ENCODE assay signal across 1 cellular context in genomic region chr9:73655831-73656230, GRCh38.
TF ChIP-seq lines count a peak whose summit lies in the region.

No MANE protein-coding gene starts in this region.

TF ChIP-seq in HepG2, 621 proteins besides CTCF, POLR2A, EP300 and RAD21 (continued from another document):
- no peak for TF ChIP-seq KIAA2018 (CRISPR knock-in tag; IDR thresholded peaks at IDR 0.05; ENCODE audit: borderline replicate concordance)
